In genomic region chr11:127000291-127000968, GRCh38 we compare ENCODE assay signal across 10 cellular contexts. TPM values are rescaled to one million over a fixed set of nuclear protein-coding genes. Genes with fewer than 3 reads are reported as not detected.
DNase-seq lines count a peak whose midpoint lies in the region; ATAC-seq and TF ChIP-seq lines count a peak whose summit lies in the region.
"Had no signal": no experiment of that assay in that cellular context is flagged by ENCODE, and none has a peak within 500 bp of the region (broad histone marks: within the 10 kb centered on the region; RNA-seq: fewer than 3 reads in every experiment).

KIRREL3 (minus strand) TSS chr11:127000770.

- in situ Hi-C loops in T47D (cut with HindIII; ENCODE audit: low pct_unique_long_range_greater_than_20kb, low sequenced_read_pairs), result no loop called here

- POLR2A ChIA-PET in MCF 10A (lab: Yijun Ruan, JAX), result interaction anchor here (0.8 kb wide), 1 partner anchor 17 kb away, joined by 4 read pairs; no protein-coding TSS in a partner anchor

- no peaks in the 10 kb centered on the region for H3K36me3 ChIP-seq in urinary bladder (ENCODE audit: insufficient read depth)

- peak; percentile 33 to 60 for DNase-seq in T47D (ENCODE audit: low read depth in 1 of 2, low spot score in 1 of 2)
- no peak for DNase-seq in MCF 10A (ENCODE audit: unreplicated experiment)
- DNase-seq in cerebellum (ENCODE audit: low spot score), result peak; percentile 71
- no peak for DNase-seq in left lobe of liver (ENCODE audit: low spot score)
- no peak for DNase-seq in erythroblast (lab: John Stamatoyannopoulos, UW)
- DNase-seq in NCI-H2081 (lab: John Stamatoyannopoulos, UW), result no peak
- DNase-seq: CD4-positive, CD25-positive, alpha-beta regulatory T cell had no signal

- no TSS peak for BruUV-seq in MCF 10A (replicated peaks; lab: Mats Ljungman, UMichigan)

- no peak within 1 kb of the TSS for H3K4me3 Mint-ChIP-seq in MCF 10A (ENCODE audit: unreplicated experiment)
- H3K4me3 Mint-ChIP-seq: CD4-positive, CD25-positive, alpha-beta regulatory T cell had no signal

- peak; percentile 37 for ATAC-seq in left lobe of liver
- no peak for ATAC-seq in GM19452 (IDR thresholded peaks at IDR 0.05; ENCODE audit: unreplicated experiment)

- H3K9me3 Mint-ChIP-seq in MCF 10A (ENCODE audit: unreplicated experiment), result no peaks in the 10 kb centered on the region
- H3K9me3 Mint-ChIP-seq: CD4-positive, CD25-positive, alpha-beta regulatory T cell had no signal

- peak within 1 kb of the TSS; percentile 23 for H3K4me3 ChIP-seq in urinary bladder (ENCODE audit: low read depth, low read length)

- no peaks in the 10 kb centered on the region for H3K4me1 Mint-ChIP-seq in MCF 10A (ENCODE audit: insufficient read depth, unreplicated experiment)

- no peaks in the 10 kb centered on the region for H3K36me3 Mint-ChIP-seq in MCF 10A (ENCODE audit: insufficient read depth, unreplicated experiment)
- H3K36me3 Mint-ChIP-seq: CD4-positive, CD25-positive, alpha-beta regulatory T cell had no signal

- no peak within 1 kb of the TSS for H3K27ac Mint-ChIP-seq in MCF 10A (ENCODE audit: low read depth, unreplicated experiment)
- H3K27ac Mint-ChIP-seq: CD4-positive, CD25-positive, alpha-beta regulatory T cell had no signal

- intact Hi-C loops in MCF 10A (cut with micrococcal nuclease), result no loop called here

- no peak for TF ChIP-seq CTCF in MCF 10A (IDR thresholded peaks at IDR 0.05; ENCODE audit: unreplicated experiment)

- no peak for TF ChIP-seq POLR2A in erythroblast (IDR thresholded peaks at IDR 0.05; ENCODE audit: low read length)

- no peak within 1 kb of the TSS for H3K27ac ChIP-seq in urinary bladder (ENCODE audit: low read depth)
- H3K27ac ChIP-seq: HL-60 had no signal

- H3K4me1 ChIP-seq in urinary bladder (ENCODE audit: insufficient read depth), result no peaks in the 10 kb centered on the region

- H3K27me3 Mint-ChIP-seq in MCF 10A (ENCODE audit: insufficient read depth, unreplicated experiment), result peaks cover 22% of the 10 kb centered on the region

- 2% methylated on average over 42 of the region's 42 CpGs for WGBS in urinary bladder

- CTCF ChIA-PET in MCF 10A (lab: Yijun Ruan, JAX), result interaction anchor here (1.1 to 2.2 kb wide), 2 partner anchors 10 to 426 kb away, joined by 3 to 13 read pairs; no protein-coding TSS in a partner anchor

RNA-seq across cellular contexts. Expression of gene KIRREL3, which starts in this region (rescaled TPM):
- total RNA-seq in MCF 10A (2022) (not detected in 2 replicates), cerebellum (31.0 TPM), left lobe of liver (0.13 TPM), urinary bladder (1.0 TPM)
- polyA plus RNA-seq in urinary bladder, result 0.80 TPM
- total RNA-seq: CD4-positive, CD25-positive, alpha-beta regulatory T cell had no signal
- polyA plus RNA-seq: CD4-positive, CD25-positive, alpha-beta regulatory T cell had no signal

Comparison
In these comparisons a context has a peak if more than half of its experiments do, and no peak if none do; other contexts are left out.
1. RNA of gene KIRREL3 (total RNA-seq): 31.0 TPM in cerebellum (single experiment); 1.0 TPM in urinary bladder (single experiment), 0.13 TPM in left lobe of liver (single experiment) and not detected in MCF 10A; every median in the first group is over 10 times any median in the second.
2. DNase-seq: peak in T47D (2 of 2) and cerebellum (single experiment); none in MCF 10A (single experiment), left lobe of liver (single experiment), erythroblast (0 of 2) and NCI-H2081 (0 of 2).
3. Peak in ATAC-seq in left lobe of liver; RNA of the gene not detected or under 1 TPM.